Comparison of ENCODE assay signal across 18 cellular contexts in genomic region chr17:8806206-8807069, GRCh38. TPM values are rescaled to one million over a fixed set of nuclear protein-coding genes. Genes with fewer than 3 reads are reported as not detected.
DNase-seq lines count a peak whose midpoint lies in the region; ATAC-seq, FAIRE-seq and TF ChIP-seq lines count a peak whose summit lies in the region.
"Had no signal": no experiment of that assay in that cellular context is flagged by ENCODE, and none has a peak within 500 bp of the region (broad histone marks: within the 10 kb centered on the region; RNA-seq: fewer than 3 reads in every experiment).

No MANE protein-coding gene starts in this region.

- peak; percentile 66 for FAIRE-seq in GM12878 (lab: Jason Lieb, UNC)

- H3K18ac ChIP-seq in trophoblast cell (ENCODE audit: low read length), result no peak overlapping the region

- H3K4me2 ChIP-seq in GM12878 (ENCODE audit: control insufficient read depth, insufficient read depth) (peak overlapping the region; percentile 43), trophoblast cell (ENCODE audit: low read length) (no peak overlapping the region)

- peak overlapping the region; percentile 96 for H3K27ac ChIP-seq in GM12878 (ENCODE audit: control insufficient read depth, insufficient read depth)
- H3K27ac ChIP-seq in skeletal muscle tissue (ENCODE audit: low read depth, low read length), result peak overlapping the region; percentile 6
- H3K27ac ChIP-seq in trophoblast cell (ENCODE audit: low read depth, low read length), result no peak overlapping the region
- H3K27ac ChIP-seq: SJCRH30 had no signal

- DNase-seq in GM12878 (ENCODE audit: low read depth, low spot score), result no peak
- no peak for DNase-seq in trophoblast cell
- DNase-seq in retina, result no peak
- DNase-seq: activated naive CD4-positive, alpha-beta T cell; naive thymus-derived CD8-positive, alpha-beta T cell; NCI-H187 treated with DMSO at 0.1 percent for 48 hours; NCI-H526; right cardiac atrium had no signal

- TF ChIP-seq EP300 in GM12878 (IDR thresholded peaks at IDR 0.05; ENCODE audit: borderline replicate concordance in 1 of 2, control insufficient read depth in 1 of 2, low read depth in 2 of 2, low read length in 2 of 2), result no peak

- H2BK12ac ChIP-seq in trophoblast cell (ENCODE audit: low read length), result no peak overlapping the region

- peaks cover 41 to 61% of the 10 kb centered on the region in 2 experiments for H3K36me3 ChIP-seq in GM12878 (ENCODE audit: control insufficient read depth in 2 of 2, insufficient read depth in 2 of 2, low read length in 1 of 2)
- no peaks in the 10 kb centered on the region for H3K36me3 ChIP-seq in skeletal muscle tissue (ENCODE audit: control insufficient read depth in 3 of 3, insufficient read depth in 3 of 3, low read length in 3 of 3)
- H3K36me3 ChIP-seq in trophoblast cell (ENCODE audit: control insufficient read depth in 1 of 2, insufficient read depth in 2 of 2, low read length in 2 of 2), result no peaks in the 10 kb centered on the region
- H3K36me3 ChIP-seq: SJCRH30 had no signal

- H3K9ac ChIP-seq in GM12878 (ENCODE audit: control insufficient read depth, insufficient read depth, low read length), result peak overlapping the region; percentile 54
- H3K9ac ChIP-seq in skeletal muscle tissue (ENCODE audit: low read depth in 1 of 3, low read length in 3 of 3), result no peak overlapping the region
- no peak overlapping the region for H3K9ac ChIP-seq in trophoblast cell (ENCODE audit: low read length)

- no peak for TF ChIP-seq RAD21 in GM12878 (IDR thresholded peaks at IDR 0.05; ENCODE audit: insufficient read depth, low read depth, low read length)

- no peak overlapping the region for H4K12ac ChIP-seq in trophoblast cell (ENCODE audit: low read depth, low read length)

- intact Hi-C loops in GM12878 (cut with micrococcal nuclease; ENCODE audit: unreplicated experiment), result loop anchor here (2.0 to 10.0 kb wide), 3 partner anchors 52 to 188 kb away; no protein-coding TSS in a partner anchor

- SMC1A ChIA-PET in GM12878 (lab: Charles Lee; ENCODE audit: uncharacterized antibody, unreplicated experiment), result interaction anchor here (0.7 to 3.8 kb wide), 24 partner anchors 12 to 396 kb away, joined by 3 to 35 read pairs (median 4); partner anchors contain the start of gene PIK3R6

- H3K4me1 ChIP-seq in GM12878 (ENCODE audit: control insufficient read depth, insufficient read depth, low read length) (peaks cover 43% of the 10 kb centered on the region), skeletal muscle tissue (ENCODE audit: control insufficient read depth in 3 of 3, insufficient read depth in 3 of 3, low read length in 3 of 3) (peaks cover 0 to 2% (median 0%) of the 10 kb centered on the region in 3 donors), trophoblast cell (ENCODE audit: control insufficient read depth in 1 of 2, insufficient read depth in 2 of 2, low read length in 2 of 2) (no peaks in the 10 kb centered on the region)
- H3K4me1 ChIP-seq: SJCRH30 had no signal

- CTCF ChIA-PET in GM12878 (lab: Yijun Ruan, JAX), result interaction anchor here (0.7 to 3.1 kb wide), 14 partner anchors 14 to 1790 kb away, joined by 3 to 14 read pairs (median 8); no protein-coding TSS in a partner anchor

- ATAC-seq in GM19324 (IDR thresholded peaks at IDR 0.05; ENCODE audit: low FRiP score, unreplicated experiment) (peak; percentile 10), HG03039 (IDR thresholded peaks at IDR 0.05; ENCODE audit: unreplicated experiment) (peak; percentile 24), GM12878 (peak; percentile 43), HG02610 (IDR thresholded peaks at IDR 0.05; ENCODE audit: unreplicated experiment) (no peak)

- no peak overlapping the region for H4K8ac ChIP-seq in trophoblast cell (ENCODE audit: low read depth, low read length)

- no peak overlapping the region for H2BK5ac ChIP-seq in trophoblast cell (ENCODE audit: low read depth, low read length, poor library complexity)

- H3K14ac ChIP-seq in trophoblast cell (ENCODE audit: low read length), result no peak overlapping the region

- RAD21 ChIA-PET in GM12878 (lab: Charles Lee; ENCODE audit: unreplicated experiment), result interaction anchor here (0.7 to 4.6 kb wide), 24 partner anchors 12 to 225 kb away, joined by 3 to 33 read pairs (median 5); partner anchors contain the start of genes NTN1 and PIK3R6

- H4K91ac ChIP-seq in trophoblast cell (ENCODE audit: low read depth, low read length), result no peak overlapping the region

- H4K20me1 ChIP-seq in GM12878 (ENCODE audit: control insufficient read depth, insufficient read depth), result no peaks in the 10 kb centered on the region

- 15% methylated on average over 3 of the region's 3 CpGs for WGBS in GM12878 (ENCODE audit: insufficient coverage, insufficient replicate concordance, low lambda C conversion rate, missing lambda C conversion rate)
- WGBS in trophoblast cell (ENCODE audit: extremely low coverage, insufficient coverage, insufficient read length), result no CpG with 5 or more reads among the region's 3 CpGs

- H2BK120ac ChIP-seq in trophoblast cell (ENCODE audit: insufficient read depth, low read length, poor library complexity), result no peak overlapping the region

- H3K4ac ChIP-seq in trophoblast cell (ENCODE audit: low read depth, low read length), result no peak overlapping the region

- H3K79me2 ChIP-seq in GM12878 (ENCODE audit: control insufficient read depth, insufficient read depth, low read length), result no peaks in the 10 kb centered on the region; the same call in none of the 2 replicates
- H3K79me2 ChIP-seq in trophoblast cell (ENCODE audit: control insufficient read depth, insufficient read depth, low read length, poor library complexity), result no peaks in the 10 kb centered on the region

- H2AFZ ChIP-seq in GM12878 (ENCODE audit: control insufficient read depth, low read depth, low read length), result no peak overlapping the region
- no peak overlapping the region for H2AFZ ChIP-seq in trophoblast cell (ENCODE audit: insufficient read depth, low read length, poor library complexity)

- no peak overlapping the region for H2AK5ac ChIP-seq in trophoblast cell (ENCODE audit: low read length)

- in situ Hi-C loops in GM12878 (cut with MboI), result no loop called here

- no peaks in the 10 kb centered on the region for H3K27me3 ChIP-seq in GM12878 (replicated peaks in 1 of 2; ENCODE audit: control insufficient read depth in 2 of 2, insufficient read depth in 2 of 2, low read length in 1 of 2)
- peaks cover under 1 to 4% (median 2%) of the 10 kb centered on the region in 3 donors for H3K27me3 ChIP-seq in skeletal muscle tissue (ENCODE audit: control insufficient read depth in 3 of 3, insufficient read depth in 3 of 3, low read length in 3 of 3)
- no peaks in the 10 kb centered on the region for H3K27me3 ChIP-seq in trophoblast cell (ENCODE audit: insufficient read depth, low read length)
- H3K27me3 ChIP-seq: SJCRH30 had no signal

- H3K9me3 ChIP-seq in GM12878 (replicated peaks; ENCODE audit: control insufficient read depth, insufficient read depth, low read length) (peaks cover 23% of the 10 kb centered on the region; the same call in 2 of the 3 replicates), skeletal muscle tissue (ENCODE audit: control insufficient read depth in 3 of 3, low read length in 3 of 3) (peaks cover 0 to 3% (median 0%) of the 10 kb centered on the region in 3 donors), trophoblast cell (ENCODE audit: insufficient read depth, low read depth, low read length) (peaks cover 2% of the 10 kb centered on the region)
- H3K9me3 ChIP-seq: SJCRH30 had no signal

- no peak overlapping the region for H3K23ac ChIP-seq in trophoblast cell (ENCODE audit: low read length)

- POLR2A ChIA-PET in GM12878 (lab: Charles Lee), result interaction anchor here (0.6 to 4.5 kb wide), 15 partner anchors 12 to 157 kb away, joined by 3 to 35 read pairs (median 5); partner anchors contain the start of gene PIK3R6

- H3K4me3 ChIP-seq in GM12878 (no peak overlapping the region), skeletal muscle tissue (ENCODE audit: low read length in 3 of 3) (no peak overlapping the region), trophoblast cell (ENCODE audit: low read depth, low read length) (no peak overlapping the region)
- H3K4me3 ChIP-seq: SJCRH30 had no signal

- H3K79me1 ChIP-seq in trophoblast cell (ENCODE audit: low read length), result no peaks in the 10 kb centered on the region

- BruUV-seq in GM12878 (replicated peaks; lab: Mats Ljungman, UMichigan), result no TSS peak

- 0 out of 2 replicates have a peak, but pooled peaks have one; percentile 8 for TF ChIP-seq POLR2A in GM12878 (IDR thresholded peaks at IDR 0.05; ENCODE audit: low read depth, low read length)

- TF ChIP-seq CTCF in GM12878 (IDR thresholded peaks at IDR 0.05 in 2 of 3, conservative IDR thresholded peaks at IDR 0.05 in 1 of 3; ENCODE audit: control insufficient read depth in 2 of 3, extremely low read depth in 1 of 3, insufficient read depth in 1 of 3, low read depth in 3 of 3, low read length in 3 of 3), result no peak

RNA-seq across cellular contexts. Expression of gene MFSD6L, which starts 7.3 kb away (rescaled TPM):
- 51.1 and 52.2 TPM in 2 replicates for total RNA-seq in GM12878 (2013; cell fraction: nucleolus; rRNA removed)
- total RNA-seq in GM12878 (2014; rRNA removed) (1.5 and 1.8 TPM in 2 replicates), GM12878 (2014; rRNA removed; fragmentation: Illumina TruSeq; extraction: Trizol) (1.3 and 1.4 TPM in 2 replicates), GM12878 (2021) (2.8 and 3.1 TPM in 2 replicates), skeletal muscle tissue (under 0.01 TPM)
- 1.3 TPM for polyA plus RNA-seq in GM12878 (2011; ENCODE audit: low read depth)
- polyA plus RNA-seq in GM12878 (2011; rRNA removed) (0.76 and 1.2 TPM in 2 replicates), GM12878 (2014; fragmentation: Illumina TruSeq; extraction: Trizol) (0.33 and 0.94 TPM in 2 replicates), GM12878 (2014; fragmentation: Nextera tagmentation; extraction: Ambion mirVana) (under 1 TPM; 0.39 to 0.49 TPM), GM12878 (2014; rRNA removed) (1.9 and 2.5 TPM in 2 replicates), GM12878 (2016; fragmentation: Nextera tagmentation; extraction: Ambion mirVana) (under 1 TPM; 0.40 to 0.67 TPM)
- polyA plus RNA-seq in GM12878 (2011; cell fraction: cytosol; rRNA removed), result 1.1 and 1.5 TPM in 2 replicates
- 8.7 and 9.7 TPM in 2 replicates for polyA plus RNA-seq in GM12878 (2011; cell fraction: nucleus; rRNA removed)
- polyA plus RNA-seq in GM12878 (2012), result 2.2 and 2.5 TPM in 2 replicates
- polyA minus RNA-seq in GM12878 (2011; rRNA and poly(A)+ RNA removed), result 2.9 and 6.6 TPM in 2 replicates
- polyA minus RNA-seq in GM12878 (2011; cell fraction: cytosol; rRNA and poly(A)+ RNA removed), result 0.83 TPM in 1 of 2 replicates, not detected in the other
- polyA minus RNA-seq in GM12878 (2011; cell fraction: nucleus; rRNA and poly(A)+ RNA removed), result 5.7 and 12.0 TPM in 2 replicates
- polyA plus RNA-seq in trophoblast cell (2013), result 0.48 and 0.56 TPM in 2 replicates
- total RNA-seq: activated CD8-positive, alpha-beta memory T cell treated with anti-CD3 and anti-CD28 coated beads for 36 hours; cardiac septum; epithelial cell of proximal tubule; left lobe of liver; LHCN-M2; right cardiac atrium; SJCRH30 had no signal
- polyA plus RNA-seq: naive thymus-derived CD8-positive, alpha-beta T cell had no signal

RNA-seq across cellular contexts. Expression of gene SPDYE4, which starts 48.1 kb away (rescaled TPM):
- not detected in 2 replicates for total RNA-seq in GM12878 (2013; cell fraction: nucleolus; rRNA removed)
- not detected in 2 replicates for total RNA-seq in GM12878 (2014; rRNA removed)
- total RNA-seq in GM12878 (2014; rRNA removed; fragmentation: Illumina TruSeq; extraction: Trizol), result not detected in 2 replicates
- not detected in 2 replicates for total RNA-seq in GM12878 (2021)
- not detected for polyA plus RNA-seq in GM12878 (2011; ENCODE audit: low read depth)
- 0.07 and 0.23 TPM in 2 replicates for polyA plus RNA-seq in GM12878 (2011; rRNA removed)
- not detected in 2 replicates for polyA plus RNA-seq in GM12878 (2011; cell fraction: cytosol; rRNA removed)
- polyA plus RNA-seq in GM12878 (2011; cell fraction: nucleus; rRNA removed), result 0.16 and 0.22 TPM in 2 replicates
- polyA plus RNA-seq in GM12878 (2012), result not detected in 2 replicates
- 0.18 TPM in 1 of 2 replicates, not detected in the other for polyA plus RNA-seq in GM12878 (2014; fragmentation: Illumina TruSeq; extraction: Trizol)
- polyA plus RNA-seq in GM12878 (2014; fragmentation: Nextera tagmentation; extraction: Ambion mirVana), result not detected
- polyA plus RNA-seq in GM12878 (2014; rRNA removed), result not detected in 2 replicates
- not detected for polyA plus RNA-seq in GM12878 (2016; fragmentation: Nextera tagmentation; extraction: Ambion mirVana)
- not detected in 2 replicates for polyA minus RNA-seq in GM12878 (2011; rRNA and poly(A)+ RNA removed)
- polyA minus RNA-seq in GM12878 (2011; cell fraction: cytosol; rRNA and poly(A)+ RNA removed), result not detected in 2 replicates
- polyA minus RNA-seq in GM12878 (2011; cell fraction: nucleus; rRNA and poly(A)+ RNA removed), result not detected in 2 replicates
- not detected for total RNA-seq in skeletal muscle tissue
- polyA plus RNA-seq in trophoblast cell (2013), result not detected in 2 replicates
- total RNA-seq: activated CD8-positive, alpha-beta memory T cell treated with anti-CD3 and anti-CD28 coated beads for 36 hours; cardiac septum; epithelial cell of proximal tubule; left lobe of liver; LHCN-M2; naive thymus-derived CD8-positive, alpha-beta T cell; right cardiac atrium; SJCRH30 had no signal
- polyA plus RNA-seq: naive thymus-derived CD8-positive, alpha-beta T cell; right cardiac atrium had no signal
